Comparison of ENCODE assay signal across 9 cellular contexts in the genomic region with DNA sequence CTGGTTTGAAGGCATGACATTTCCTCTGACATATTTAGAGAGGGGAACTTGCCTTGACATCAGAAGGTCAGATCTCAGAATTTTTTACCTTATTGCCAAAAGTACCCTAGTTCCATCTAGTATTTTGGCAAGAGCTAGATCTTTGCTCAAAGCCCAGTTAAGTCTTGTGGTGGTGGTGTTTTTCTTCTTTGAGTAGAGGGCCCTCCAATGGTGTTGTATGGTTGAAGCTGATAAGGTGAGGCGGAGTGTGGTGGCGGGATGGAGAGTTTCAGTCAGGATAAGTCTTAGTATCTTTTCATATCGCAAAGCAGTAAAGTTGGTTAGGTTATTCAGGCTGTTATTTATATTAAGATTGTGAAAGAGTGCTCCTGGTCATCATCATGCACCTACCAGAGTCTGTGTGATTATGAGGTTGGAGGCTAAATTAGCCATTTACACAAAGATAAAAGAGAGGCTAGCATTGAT. TPM values are rescaled to one million over a fixed set of nuclear protein-coding genes. Genes with fewer than 3 reads are reported as not detected.
A peak's percentile ranks its signal among the peaks of the same experiment; 100 is the strongest.
DNase-seq lines count a peak whose midpoint lies in the region; ATAC-seq and TF ChIP-seq lines count a peak whose summit lies in the region.
"Had no signal": no experiment of that assay in that cellular context is flagged by ENCODE, and none has a peak within 500 bp of the region (broad histone marks: within the 10 kb centered on the region; RNA-seq: fewer than 3 reads in every experiment).

No MANE protein-coding gene starts in this region.

- H3K36me3 ChIP-seq in lower lobe of right lung (no peaks in the 10 kb centered on the region), tibial nerve (no peaks in the 10 kb centered on the region)

- peak overlapping the region; percentile 98 for H3K27ac Mint-ChIP-seq in activated T-cell treated with anti-CD3 and anti-CD28 coated beads, Interleukin-2, amount 50 U/mL, for 72 hours
- H3K27ac Mint-ChIP-seq in activated naive CD8-positive, alpha-beta T cell treated with anti-CD3 and anti-CD28 coated beads, Interleukin-2, amount 50 U/mL, for 24 hours = peak overlapping the region; percentile 97
- peak overlapping the region; percentile 80 for H3K27ac Mint-ChIP-seq in type B pancreatic cell

- H3K4me1 ChIP-seq in lower lobe of right lung (peaks cover 62% of the 10 kb centered on the region), tibial nerve (peaks cover 0 to 6% (median 0%) of the 10 kb centered on the region in 4 donors)

- H3K9me3 Mint-ChIP-seq in activated T-cell treated with anti-CD3 and anti-CD28 coated beads, Interleukin-2, amount 50 U/mL, for 72 hours = no peaks in the 10 kb centered on the region
- no peaks in the 10 kb centered on the region for H3K9me3 Mint-ChIP-seq in activated naive CD8-positive, alpha-beta T cell treated with anti-CD3 and anti-CD28 coated beads, Interleukin-2, amount 50 U/mL, for 24 hours
- H3K9me3 Mint-ChIP-seq in type B pancreatic cell = no peaks in the 10 kb centered on the region

- no peak for TF ChIP-seq EP300 in tibial nerve (IDR thresholded peaks at IDR 0.05)

- H3K4me3 ChIP-seq in lower lobe of right lung = no peak overlapping the region
- no peak overlapping the region for H3K4me3 ChIP-seq in tibial nerve

- H3K36me3 Mint-ChIP-seq in activated T-cell treated with anti-CD3 and anti-CD28 coated beads, Interleukin-2, amount 50 U/mL, for 72 hours (ENCODE audit: insufficient read depth in 2 of 2) = peaks cover 0 to 1% of the 10 kb centered on the region in 2 donors
- no peaks in the 10 kb centered on the region for H3K36me3 Mint-ChIP-seq in activated naive CD8-positive, alpha-beta T cell treated with anti-CD3 and anti-CD28 coated beads, Interleukin-2, amount 50 U/mL, for 24 hours (ENCODE audit: low read depth)
- H3K36me3 Mint-ChIP-seq in type B pancreatic cell = peaks cover 12% of the 10 kb centered on the region

- DNase-seq in activated T-cell treated with anti-CD3 and anti-CD28 coated beads, Interleukin-2, amount 50 U/mL, for 72 hours = no peak
- DNase-seq in activated T-cell treated with anti-CD3 and anti-CD28 coated beads, Interleukin-2, amount 50 U/mL, for 48 hours = no peak
- no peak for DNase-seq in activated naive CD8-positive, alpha-beta T cell treated with anti-CD3 and anti-CD28 coated beads, Interleukin-2, amount 50 U/mL, for 24 hours
- DNase-seq in lower lobe of right lung = no peak
- DNase-seq in type B pancreatic cell (ENCODE audit: extremely low spot score, unreplicated experiment) = no peak
- DNase-seq in inferior parietal cortex (ENCODE audit: extremely low spot score) = no peak
- no peak for DNase-seq in tibial nerve (ENCODE audit: low spot score in 2 of 2)
- DNase-seq in D341Med (ENCODE audit: low spot score) = no peak
- DNase-seq: midbrain had no signal

- H3K4me3 Mint-ChIP-seq in activated T-cell treated with anti-CD3 and anti-CD28 coated beads, Interleukin-2, amount 50 U/mL, for 72 hours = peak overlapping the region; percentile 75 to 83
- H3K4me3 Mint-ChIP-seq in activated naive CD8-positive, alpha-beta T cell treated with anti-CD3 and anti-CD28 coated beads, Interleukin-2, amount 50 U/mL, for 24 hours = peak overlapping the region; percentile 48
- no peak overlapping the region for H3K4me3 Mint-ChIP-seq in type B pancreatic cell

- no peak for TF ChIP-seq POLR2A in tibial nerve (IDR thresholded peaks at IDR 0.05)

- peaks cover 62% of the 10 kb centered on the region for H3K4me1 Mint-ChIP-seq in activated T-cell treated with anti-CD3 and anti-CD28 coated beads, Interleukin-2, amount 50 U/mL, for 72 hours (ENCODE audit: low read depth)
- H3K4me1 Mint-ChIP-seq in activated naive CD8-positive, alpha-beta T cell treated with anti-CD3 and anti-CD28 coated beads, Interleukin-2, amount 50 U/mL, for 24 hours = peaks cover 55% of the 10 kb centered on the region
- peaks cover 29% of the 10 kb centered on the region for H3K4me1 Mint-ChIP-seq in type B pancreatic cell (ENCODE audit: unreplicated experiment)

- 97 to 99% methylated on average over 3 of the region's 3 CpGs for WGBS in tibial nerve, 2 donors

- TF ChIP-seq CTCF in lower lobe of right lung (IDR thresholded peaks at IDR 0.05) = no peak
- TF ChIP-seq CTCF in type B pancreatic cell (conservative IDR thresholded peaks at IDR 0.05) = no peak
- no peak for TF ChIP-seq CTCF in tibial nerve (IDR thresholded peaks at IDR 0.05)

- H3K9me3 ChIP-seq in lower lobe of right lung = no peaks in the 10 kb centered on the region
- no peaks in the 10 kb centered on the region for H3K9me3 ChIP-seq in tibial nerve

- H3K27me3 ChIP-seq in lower lobe of right lung (ENCODE audit: low read depth) (no peaks in the 10 kb centered on the region), tibial nerve (no peaks in the 10 kb centered on the region)

- H3K27ac ChIP-seq in lower lobe of right lung (peak overlapping the region; percentile 61), tibial nerve (no peak overlapping the region)

- H3K27me3 Mint-ChIP-seq in activated T-cell treated with anti-CD3 and anti-CD28 coated beads, Interleukin-2, amount 50 U/mL, for 72 hours (ENCODE audit: low read depth) = no peaks in the 10 kb centered on the region
- H3K27me3 Mint-ChIP-seq in activated naive CD8-positive, alpha-beta T cell treated with anti-CD3 and anti-CD28 coated beads, Interleukin-2, amount 50 U/mL, for 24 hours = no peaks in the 10 kb centered on the region
- no peaks in the 10 kb centered on the region for H3K27me3 Mint-ChIP-seq in type B pancreatic cell

- intact Hi-C loops in lower lobe of right lung (cut with DNase I) = no loop called here

- ATAC-seq in activated T-cell treated with anti-CD3 and anti-CD28 coated beads, Interleukin-2, amount 50 U/mL, for 72 hours (replicated peaks in 1 of 2) = no peak
- peak; percentile 10 for ATAC-seq in activated naive CD8-positive, alpha-beta T cell treated with anti-CD3 and anti-CD28 coated beads, Interleukin-2, amount 50 U/mL, for 24 hours
- ATAC-seq in lower lobe of right lung = no peak

RNA-seq across cellular contexts. Expression of a gene that starts 20.1 kb away (rescaled TPM):
- 100 to 1,000 TPM; 169 to 292 TPM for total RNA-seq in activated T-cell treated with anti-CD3 and anti-CD28 coated beads, Interleukin-2, amount 50 U/mL, for 72 hours
- total RNA-seq in lower lobe of right lung = 506 TPM
- 160 and 201 TPM in 2 replicates for total RNA-seq in type B pancreatic cell (ENCODE audit: low replicate concordance)
- total RNA-seq in tibial nerve = 100 to 1,000 TPM; 214 to 296 (median 244) TPM
